Comparison of ENCODE assay signal across 23 cellular contexts in genomic region chr1:176546825-176547224, GRCh38.
"Had no signal": no experiment of that assay in that cellular context is flagged by ENCODE, and none has a peak within 500 bp of the region (broad histone marks: within the 10 kb centered on the region; RNA-seq: fewer than 3 reads in every experiment).

No MANE protein-coding gene starts in this region.

- ATAC-seq: natural killer cell; psoas muscle; right cardiac atrium; sciatic nerve; stimulated activated memory B cell treated with anti-CD40 and anti-IgM and Interleukin-4, amounts not matched to agents 10 μg/mL and 1 μg/mL and 100 μg/mL, for 72 hours; stimulated activated naive CD8-positive, alpha-beta T cell treated with anti-CD3 and anti-CD28 coated beads, Interleukin-15, amount 100 ng/mL, for 72 hours; stimulated activated naive CD8-positive, alpha-beta T cell treated with anti-CD3 and anti-CD28 coated beads, Interleukin-15, Interleukin-2, amounts not matched to agents 100 U/mL and 50 U/mL, for 24 hours; upper lobe of right lung had no signal

- DNase-seq: natural killer cell; occipital lobe; ovary; posterior cingulate gyrus; psoas muscle; right cardiac atrium; spleen; stimulated activated CD4-positive, alpha-beta T cell treated with anti-CD3 and anti-CD28 coated beads, Interleukin-12 subunit alpha, Interleukin-12 subunit beta, amount 100 ng/mL, for 4 hours; stimulated activated CD4-positive, alpha-beta T cell treated with anti-CD3 and anti-CD28 coated beads, Interleukin-1b, Interleukin-23, amount 100 ng/mL, for 48 hours; stimulated activated CD4-positive, alpha-beta T cell treated with anti-CD3 and anti-CD28 coated beads, Interleukin-4, amount 100 ng/mL, for 1 hour; stimulated activated CD4-positive, alpha-beta T cell treated with anti-CD3 and anti-CD28 coated beads, Interleukin-4, amount 100 ng/mL, for 4 hours; stimulated activated CD8-positive, alpha-beta memory T cell treated with anti-CD3 and anti-CD28 coated beads, Interleukin-4, amount 100 ng/mL, for 48 hours; stimulated activated naive CD4-positive, alpha-beta T cell; stimulated activated naive CD8-positive, alpha-beta T cell treated with anti-CD3 and anti-CD28 coated beads, Interleukin-15, amount 100 ng/mL, for 72 hours; stimulated activated naive CD8-positive, alpha-beta T cell treated with anti-CD3 and anti-CD28 coated beads, Interleukin-15, Interleukin-2, amounts not matched to agents 100 U/mL and 50 U/mL, for 24 hours; substantia nigra; testis; tibial artery; transverse colon; upper lobe of right lung; uterus had no signal
